3 cellular contexts compared by ENCODE assay signal in genomic region chr17:81538651-81539570, GRCh38.
TF ChIP-seq lines count a peak whose summit lies in the region.

No MANE protein-coding gene starts in this region.

TF ChIP-seq in HepG2, 621 proteins besides CTCF, POLR2A, EP300 and RAD21:
- no peak for TF ChIP-seq ZNF576 (CRISPR knock-in tag; IDR thresholded peaks at IDR 0.05)
- TF ChIP-seq ZSCAN29 (CRISPR knock-in tag; conservative IDR thresholded peaks at IDR 0.05) = no peak
- peak; percentile 21 for TF ChIP-seq AGO1 (IDR thresholded peaks at IDR 0.05; ENCODE audit: low read depth, low read length, poor library complexity, severe bottlenecking)
- no peak for TF ChIP-seq MEF2D (CRISPR knock-in tag; IDR thresholded peaks at IDR 0.05)
- no peak for TF ChIP-seq ZNF143 (CRISPR knock-in tag; IDR thresholded peaks at IDR 0.05)
- TF ChIP-seq ATF7-NPFF (CRISPR knock-in tag; IDR thresholded peaks at IDR 0.05; ENCODE audit: low read depth) = no peak
- TF ChIP-seq ZNF431 (CRISPR knock-in tag; IDR thresholded peaks at IDR 0.05; ENCODE audit: borderline replicate concordance, low read depth) = no peak
- no peak for TF ChIP-seq PAXIP1 (CRISPR knock-in tag; conservative IDR thresholded peaks at IDR 0.05)
- peak; percentile 64 for TF ChIP-seq AGO2 (optimal IDR thresholded peaks at IDR 0.05; ENCODE audit: low read depth, low read length)
- TF ChIP-seq PITX1 (CRISPR knock-in tag; IDR thresholded peaks at IDR 0.05) = no peak
- no peak for TF ChIP-seq ZNF207 (IDR thresholded peaks at IDR 0.05; ENCODE audit: borderline replicate concordance)
- TF ChIP-seq GLMP (CRISPR knock-in tag; IDR thresholded peaks at IDR 0.05; ENCODE audit: borderline replicate concordance) = no peak

TF ChIP-seq in HCT116, 20 proteins besides CTCF, POLR2A, EP300 and RAD21:
- TF ChIP-seq CBX3 (IDR thresholded peaks at IDR 0.05; ENCODE audit: low read depth) (no peak), MAX (IDR thresholded peaks at IDR 0.05) (0 out of 2 replicates have a peak, but pooled peaks have one; percentile 5), SIN3A (IDR thresholded peaks at IDR 0.05; ENCODE audit: low read depth) (peak; percentile 48; the same call in 1 of the 2 replicates)

TF ChIP-seq in H1, 55 proteins besides CTCF, POLR2A, EP300 and RAD21:
- TF ChIP-seq POU5F1 (IDR thresholded peaks at IDR 0.05; ENCODE audit: low read depth, low read length) (no peak), ATF2 (IDR thresholded peaks at IDR 0.05; ENCODE audit: low read length) (no peak), RNF2 (IDR thresholded peaks at IDR 0.05; ENCODE audit: borderline replicate concordance, low read depth, low read length, missing control alignments, poor library complexity, severe bottlenecking) (no peak), SUZ12 (IDR thresholded peaks at IDR 0.05; ENCODE audit: low read length) (no peak), ZNF274 (IDR thresholded peaks at IDR 0.05; ENCODE audit: borderline replicate concordance, extremely low read depth, low read length) (no peak), KDM5A (IDR thresholded peaks at IDR 0.05; ENCODE audit: low read length) (no peak), SAP30 (IDR thresholded peaks at IDR 0.05; ENCODE audit: insufficient read depth, insufficient replicate concordance, low read length) (no peak), MAFK (IDR thresholded peaks at IDR 0.05; ENCODE audit: low read depth, low read length) (no peak), SIN3A (conservative IDR thresholded peaks at IDR 0.05 in 1 of 2, IDR thresholded peaks at IDR 0.05 in 1 of 2; ENCODE audit: low read depth in 1 of 2, low read length in 2 of 2) (no peak), CBX8 (IDR thresholded peaks at IDR 0.05; ENCODE audit: borderline replicate concordance, low read depth, low read length) (no peak)
TF ChIP-seq in H1: peak in this region for 0.
